Comparison of ENCODE assay signal across 1 cellular context in the genomic region with DNA sequence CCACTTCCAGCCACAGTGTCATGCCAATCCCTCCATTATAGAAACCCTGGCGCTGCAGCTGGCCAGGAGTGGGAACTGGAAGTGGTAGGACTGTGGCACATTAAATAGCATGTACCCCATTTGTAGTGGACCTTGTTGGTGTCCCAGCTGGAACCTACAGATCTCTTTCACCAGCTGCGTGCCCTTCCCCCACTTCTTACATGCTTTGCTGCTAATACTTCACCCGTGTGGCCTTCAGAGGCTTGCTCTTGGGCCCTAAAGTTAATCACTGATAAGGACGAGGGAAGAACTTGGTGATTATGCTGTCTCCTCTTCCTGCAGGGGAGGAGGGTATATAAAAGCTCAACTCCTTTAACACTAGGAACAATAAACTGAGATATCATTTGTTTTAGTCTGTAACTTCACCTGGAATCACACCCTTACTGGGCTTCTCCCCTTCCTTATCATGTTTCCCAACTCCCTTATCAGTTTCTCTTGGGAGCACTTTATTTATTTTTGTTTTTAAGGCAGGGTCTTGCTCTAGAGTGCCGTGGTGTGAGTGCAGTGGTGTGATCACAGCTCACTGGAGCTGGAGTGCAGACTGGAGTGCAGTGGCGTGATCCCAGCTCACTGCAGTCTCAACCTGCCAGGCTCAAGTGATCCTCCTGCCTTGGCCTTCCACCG.
TF ChIP-seq lines count a peak whose summit lies in the region.

No MANE protein-coding gene starts in this region.

TF ChIP-seq in H1, 55 proteins besides CTCF, POLR2A, EP300 and RAD21:
- no peak for TF ChIP-seq SP4 (IDR thresholded peaks at IDR 0.05; ENCODE audit: low read length)
- no peak for TF ChIP-seq BRCA1 (IDR thresholded peaks at IDR 0.05; ENCODE audit: low read depth, low read length)
- no peak for TF ChIP-seq POLR2AphosphoS5 (IDR thresholded peaks at IDR 0.05; ENCODE audit: low read depth, low read length)
- no peak for TF ChIP-seq SIX5 (IDR thresholded peaks at IDR 0.05; ENCODE audit: low read depth, low read length)
- TF ChIP-seq EGR1 (IDR thresholded peaks at IDR 0.05; ENCODE audit: borderline replicate concordance, low read depth, low read length): no peak
- TF ChIP-seq SIRT6 (IDR thresholded peaks at IDR 0.05; ENCODE audit: low read length): no peak
- no peak for TF ChIP-seq SUZ12 (IDR thresholded peaks at IDR 0.05; ENCODE audit: low read length)
- TF ChIP-seq CHD2 (IDR thresholded peaks at IDR 0.05; ENCODE audit: low read length): no peak
- TF ChIP-seq TBP (IDR thresholded peaks at IDR 0.05; ENCODE audit: low read depth, low read length): no peak
- no peak for TF ChIP-seq CBX8 (IDR thresholded peaks at IDR 0.05; ENCODE audit: borderline replicate concordance, low read depth, low read length)
- TF ChIP-seq KDM4A (IDR thresholded peaks at IDR 0.05; ENCODE audit: low read depth, low read length, severe bottlenecking): no peak
- TF ChIP-seq ASH2L (IDR thresholded peaks at IDR 0.05; ENCODE audit: low read length): no peak
- TF ChIP-seq TCF12 (IDR thresholded peaks at IDR 0.05; ENCODE audit: low read depth, low read length): no peak
- TF ChIP-seq RXRA (IDR thresholded peaks at IDR 0.05; ENCODE audit: insufficient read depth, low read depth, low read length): no peak
- no peak for TF ChIP-seq JUND (IDR thresholded peaks at IDR 0.05; ENCODE audit: low read length)
- TF ChIP-seq, protein P1, sequence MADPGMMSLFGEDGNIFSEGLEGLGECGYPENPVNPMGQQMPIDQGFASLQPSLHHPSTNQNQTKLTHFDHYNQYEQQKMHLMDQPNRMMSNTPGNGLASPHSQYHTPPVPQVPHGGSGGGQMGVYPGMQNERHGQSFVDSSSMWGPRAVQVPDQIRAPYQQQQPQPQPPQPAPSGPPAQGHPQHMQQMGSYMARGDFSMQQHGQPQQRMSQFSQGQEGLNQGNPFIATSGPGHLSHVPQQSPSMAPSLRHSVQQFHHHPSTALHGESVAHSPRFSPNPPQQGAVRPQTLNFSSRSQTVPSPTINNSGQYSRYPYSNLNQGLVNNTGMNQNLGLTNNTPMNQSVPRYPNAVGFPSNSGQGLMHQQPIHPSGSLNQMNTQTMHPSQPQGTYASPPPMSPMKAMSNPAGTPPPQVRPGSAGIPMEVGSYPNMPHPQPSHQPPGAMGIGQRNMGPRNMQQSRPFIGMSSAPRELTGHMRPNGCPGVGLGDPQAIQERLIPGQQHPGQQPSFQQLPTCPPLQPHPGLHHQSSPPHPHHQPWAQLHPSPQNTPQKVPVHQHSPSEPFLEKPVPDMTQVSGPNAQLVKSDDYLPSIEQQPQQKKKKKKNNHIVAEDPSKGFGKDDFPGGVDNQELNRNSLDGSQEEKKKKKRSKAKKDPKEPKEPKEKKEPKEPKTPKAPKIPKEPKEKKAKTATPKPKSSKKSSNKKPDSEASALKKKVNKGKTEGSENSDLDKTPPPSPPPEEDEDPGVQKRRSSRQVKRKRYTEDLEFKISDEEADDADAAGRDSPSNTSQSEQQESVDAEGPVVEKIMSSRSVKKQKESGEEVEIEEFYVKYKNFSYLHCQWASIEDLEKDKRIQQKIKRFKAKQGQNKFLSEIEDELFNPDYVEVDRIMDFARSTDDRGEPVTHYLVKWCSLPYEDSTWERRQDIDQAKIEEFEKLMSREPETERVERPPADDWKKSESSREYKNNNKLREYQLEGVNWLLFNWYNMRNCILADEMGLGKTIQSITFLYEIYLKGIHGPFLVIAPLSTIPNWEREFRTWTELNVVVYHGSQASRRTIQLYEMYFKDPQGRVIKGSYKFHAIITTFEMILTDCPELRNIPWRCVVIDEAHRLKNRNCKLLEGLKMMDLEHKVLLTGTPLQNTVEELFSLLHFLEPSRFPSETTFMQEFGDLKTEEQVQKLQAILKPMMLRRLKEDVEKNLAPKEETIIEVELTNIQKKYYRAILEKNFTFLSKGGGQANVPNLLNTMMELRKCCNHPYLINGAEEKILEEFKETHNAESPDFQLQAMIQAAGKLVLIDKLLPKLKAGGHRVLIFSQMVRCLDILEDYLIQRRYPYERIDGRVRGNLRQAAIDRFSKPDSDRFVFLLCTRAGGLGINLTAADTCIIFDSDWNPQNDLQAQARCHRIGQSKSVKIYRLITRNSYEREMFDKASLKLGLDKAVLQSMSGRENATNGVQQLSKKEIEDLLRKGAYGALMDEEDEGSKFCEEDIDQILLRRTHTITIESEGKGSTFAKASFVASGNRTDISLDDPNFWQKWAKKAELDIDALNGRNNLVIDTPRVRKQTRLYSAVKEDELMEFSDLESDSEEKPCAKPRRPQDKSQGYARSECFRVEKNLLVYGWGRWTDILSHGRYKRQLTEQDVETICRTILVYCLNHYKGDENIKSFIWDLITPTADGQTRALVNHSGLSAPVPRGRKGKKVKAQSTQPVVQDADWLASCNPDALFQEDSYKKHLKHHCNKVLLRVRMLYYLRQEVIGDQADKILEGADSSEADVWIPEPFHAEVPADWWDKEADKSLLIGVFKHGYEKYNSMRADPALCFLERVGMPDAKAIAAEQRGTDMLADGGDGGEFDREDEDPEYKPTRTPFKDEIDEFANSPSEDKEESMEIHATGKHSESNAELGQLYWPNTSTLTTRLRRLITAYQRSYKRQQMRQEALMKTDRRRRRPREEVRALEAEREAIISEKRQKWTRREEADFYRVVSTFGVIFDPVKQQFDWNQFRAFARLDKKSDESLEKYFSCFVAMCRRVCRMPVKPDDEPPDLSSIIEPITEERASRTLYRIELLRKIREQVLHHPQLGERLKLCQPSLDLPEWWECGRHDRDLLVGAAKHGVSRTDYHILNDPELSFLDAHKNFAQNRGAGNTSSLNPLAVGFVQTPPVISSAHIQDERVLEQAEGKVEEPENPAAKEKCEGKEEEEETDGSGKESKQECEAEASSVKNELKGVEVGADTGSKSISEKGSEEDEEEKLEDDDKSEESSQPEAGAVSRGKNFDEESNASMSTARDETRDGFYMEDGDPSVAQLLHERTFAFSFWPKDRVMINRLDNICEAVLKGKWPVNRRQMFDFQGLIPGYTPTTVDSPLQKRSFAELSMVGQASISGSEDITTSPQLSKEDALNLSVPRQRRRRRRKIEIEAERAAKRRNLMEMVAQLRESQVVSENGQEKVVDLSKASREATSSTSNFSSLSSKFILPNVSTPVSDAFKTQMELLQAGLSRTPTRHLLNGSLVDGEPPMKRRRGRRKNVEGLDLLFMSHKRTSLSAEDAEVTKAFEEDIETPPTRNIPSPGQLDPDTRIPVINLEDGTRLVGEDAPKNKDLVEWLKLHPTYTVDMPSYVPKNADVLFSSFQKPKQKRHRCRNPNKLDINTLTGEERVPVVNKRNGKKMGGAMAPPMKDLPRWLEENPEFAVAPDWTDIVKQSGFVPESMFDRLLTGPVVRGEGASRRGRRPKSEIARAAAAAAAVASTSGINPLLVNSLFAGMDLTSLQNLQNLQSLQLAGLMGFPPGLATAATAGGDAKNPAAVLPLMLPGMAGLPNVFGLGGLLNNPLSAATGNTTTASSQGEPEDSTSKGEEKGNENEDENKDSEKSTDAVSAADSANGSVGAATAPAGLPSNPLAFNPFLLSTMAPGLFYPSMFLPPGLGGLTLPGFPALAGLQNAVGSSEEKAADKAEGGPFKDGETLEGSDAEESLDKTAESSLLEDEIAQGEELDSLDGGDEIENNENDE (IDR thresholded peaks at IDR 0.05; ENCODE audit: insufficient replicate concordance, low read length): no peak
- TF ChIP-seq, protein P2, sequence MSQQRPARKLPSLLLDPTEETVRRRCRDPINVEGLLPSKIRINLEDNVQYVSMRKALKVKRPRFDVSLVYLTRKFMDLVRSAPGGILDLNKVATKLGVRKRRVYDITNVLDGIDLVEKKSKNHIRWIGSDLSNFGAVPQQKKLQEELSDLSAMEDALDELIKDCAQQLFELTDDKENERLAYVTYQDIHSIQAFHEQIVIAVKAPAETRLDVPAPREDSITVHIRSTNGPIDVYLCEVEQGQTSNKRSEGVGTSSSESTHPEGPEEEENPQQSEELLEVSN (IDR thresholded peaks at IDR 0.05): no peak
- TF ChIP-seq USF2 (IDR thresholded peaks at IDR 0.05; ENCODE audit: low read length): no peak
